9 cellular contexts compared by ENCODE assay signal in genomic region chr18:58213445-58213844, GRCh38.
DNase-seq lines count a peak whose midpoint lies in the region; ATAC-seq, FAIRE-seq and TF ChIP-seq lines count a peak whose summit lies in the region.
"Had no signal": no experiment of that assay in that cellular context is flagged by ENCODE, and none has a peak within 500 bp of the region (broad histone marks: within the 10 kb centered on the region; RNA-seq: fewer than 3 reads in every experiment).

No MANE protein-coding gene starts in this region.

- H3K79me2 ChIP-seq in keratinocyte (ENCODE audit: control insufficient read depth, insufficient read depth, low read length) = peaks cover 42% of the 10 kb centered on the region

- no peak for TF ChIP-seq CTCF in keratinocyte (optimal IDR thresholded peaks at IDR 0.05 in 1 of 3, IDR thresholded peaks at IDR 0.05 in 1 of 3, conservative IDR thresholded peaks at IDR 0.05 in 1 of 3; ENCODE audit: extremely low read depth in 1 of 3, insufficient read depth in 2 of 3, low read length in 3 of 3)

- H2AFZ ChIP-seq in keratinocyte (ENCODE audit: control insufficient read depth, low read length) = no peak overlapping the region

- no peaks in the 10 kb centered on the region for H4K20me1 ChIP-seq in keratinocyte (ENCODE audit: control insufficient read depth, extremely low read depth, insufficient read depth, low read length)

- dilution Hi-C loops in keratinocyte (cut with MboI; ENCODE audit: extremely low pct_ligation_motif_present, low sequenced_read_pairs) = no loop called here

- H3K4me2 ChIP-seq in keratinocyte (ENCODE audit: control insufficient read depth, extremely low read depth, insufficient read depth, low read depth, low read length) = peak overlapping the region; percentile 76

- H3K27ac ChIP-seq in keratinocyte (ENCODE audit: control insufficient read depth, insufficient read depth, low read length) = peak overlapping the region; percentile 73

- DNase-seq in AG08396 (ENCODE audit: low spot score) (peak; percentile 72), keratinocyte (ENCODE audit: low read depth, low spot score) (no peak), DMS153 treated with DMSO at 0.1 percent for 48 hours (lab: John Stamatoyannopoulos, UW; ENCODE audit: unreplicated experiment) (no peak), left ventricle myocardium superior (no peak), MG63 (no peak)
- peak; percentile 31 for DNase-seq in Jurkat, Clone E6-1 (ENCODE audit: low read depth, low spot score)
- no peak for DNase-seq in activated T-helper 2 cell treated with anti-CD3 and anti-CD28 coated beads, Interferon-gamma antibody, Interleukin-2, Interleukin-4, amounts not matched to agents 10 μg/mL and 5 μg/mL and 100 μg/mL, durations not matched to agents 14 hours and 24 hours and 36 hours (ENCODE audit: low spot score)
- DNase-seq: stimulated activated naive CD4-positive, alpha-beta T cell treated with Interleukin-2 at 50 U/mL for 16 hours had no signal

- no peaks in the 10 kb centered on the region for H3K36me3 ChIP-seq in keratinocyte (ENCODE audit: control insufficient read depth in 2 of 2, extremely low read depth in 1 of 2, insufficient read depth in 2 of 2, low read length in 2 of 2)
- no peaks in the 10 kb centered on the region for H3K36me3 ChIP-seq in MG63

- no peak overlapping the region for H3K4me3 ChIP-seq in Jurkat, Clone E6-1 (ENCODE audit: low read length)
- H3K4me3 ChIP-seq in keratinocyte (ENCODE audit: control insufficient read depth in 2 of 3, extremely low read depth in 1 of 3, insufficient read depth in 2 of 3, low read depth in 1 of 3, low read length in 3 of 3) = peak overlapping the region in 2 of 3 experiments; percentile 29 to 30
- H3K4me3 ChIP-seq in MG63 = no peak overlapping the region

- H3K27ac Mint-ChIP-seq in activated T-helper 17 cell treated with anti-CD3 and anti-CD28 coated beads, Interleukin-2, amount 50 U/mL, for 72 hours = no peak overlapping the region
- H3K27ac Mint-ChIP-seq in activated T-helper 2 cell treated with anti-CD3 and anti-CD28 coated beads, Interferon-gamma antibody, Interleukin-2, Interleukin-4, amounts not matched to agents 10 μg/mL and 5 μg/mL and 100 μg/mL, durations not matched to agents 14 hours and 24 hours and 36 hours = no peak overlapping the region

- H3K27me3 ChIP-seq in keratinocyte (ENCODE audit: control insufficient read depth, extremely low read depth, insufficient read depth, low read length) = no peaks in the 10 kb centered on the region
- H3K27me3 ChIP-seq in MG63 = no peaks in the 10 kb centered on the region

- peaks cover 5% of the 10 kb centered on the region for H3K4me1 Mint-ChIP-seq in activated T-helper 17 cell treated with anti-CD3 and anti-CD28 coated beads, Interleukin-2, amount 50 U/mL, for 72 hours
- peaks cover 12% of the 10 kb centered on the region for H3K4me1 Mint-ChIP-seq in activated T-helper 2 cell treated with anti-CD3 and anti-CD28 coated beads, Interferon-gamma antibody, Interleukin-2, Interleukin-4, amounts not matched to agents 10 μg/mL and 5 μg/mL and 100 μg/mL, durations not matched to agents 14 hours and 24 hours and 36 hours (ENCODE audit: low read depth)

- no peaks in the 10 kb centered on the region for H3K36me3 Mint-ChIP-seq in activated T-helper 17 cell treated with anti-CD3 and anti-CD28 coated beads, Interleukin-2, amount 50 U/mL, for 72 hours (ENCODE audit: low read depth)
- no peaks in the 10 kb centered on the region for H3K36me3 Mint-ChIP-seq in activated T-helper 2 cell treated with anti-CD3 and anti-CD28 coated beads, Interferon-gamma antibody, Interleukin-2, Interleukin-4, amounts not matched to agents 10 μg/mL and 5 μg/mL and 100 μg/mL, durations not matched to agents 14 hours and 24 hours and 36 hours (ENCODE audit: low read depth)

- intact Hi-C loops in activated T-helper 2 cell treated with anti-CD3 and anti-CD28 coated beads, Interferon-gamma antibody, Interleukin-2, Interleukin-4, amounts not matched to agents 10 μg/mL and 5 μg/mL and 100 μg/mL, durations not matched to agents 14 hours and 24 hours and 36 hours (cut with micrococcal nuclease) = no loop called here
- intact Hi-C loops in left ventricle myocardium superior (cut with micrococcal nuclease) = no loop called here

- H3K27me3 Mint-ChIP-seq in activated T-helper 17 cell treated with anti-CD3 and anti-CD28 coated beads, Interleukin-2, amount 50 U/mL, for 72 hours = peaks cover 15% of the 10 kb centered on the region
- H3K27me3 Mint-ChIP-seq in activated T-helper 2 cell treated with anti-CD3 and anti-CD28 coated beads, Interferon-gamma antibody, Interleukin-2, Interleukin-4, amounts not matched to agents 10 μg/mL and 5 μg/mL and 100 μg/mL, durations not matched to agents 14 hours and 24 hours and 36 hours (ENCODE audit: low read depth) = peaks cover 29% of the 10 kb centered on the region

- H3K4me3 Mint-ChIP-seq in activated T-helper 17 cell treated with anti-CD3 and anti-CD28 coated beads, Interleukin-2, amount 50 U/mL, for 72 hours = no peak overlapping the region
- no peak overlapping the region for H3K4me3 Mint-ChIP-seq in activated T-helper 2 cell treated with anti-CD3 and anti-CD28 coated beads, Interferon-gamma antibody, Interleukin-2, Interleukin-4, amounts not matched to agents 10 μg/mL and 5 μg/mL and 100 μg/mL, durations not matched to agents 14 hours and 24 hours and 36 hours (ENCODE audit: low read depth)

- peak; percentile 95 for FAIRE-seq in keratinocyte (lab: Jason Lieb, UNC)

- no peaks in the 10 kb centered on the region for H3K9me1 ChIP-seq in keratinocyte (ENCODE audit: control insufficient read depth, extremely low read depth, insufficient read depth, low read length)

- H3K9ac ChIP-seq in keratinocyte (ENCODE audit: control insufficient read depth, extremely low read depth, insufficient read depth, low read length) = peak overlapping the region; percentile 47

- H3K9me3 Mint-ChIP-seq in activated T-helper 17 cell treated with anti-CD3 and anti-CD28 coated beads, Interleukin-2, amount 50 U/mL, for 72 hours = no peaks in the 10 kb centered on the region
- H3K9me3 Mint-ChIP-seq in activated T-helper 2 cell treated with anti-CD3 and anti-CD28 coated beads, Interferon-gamma antibody, Interleukin-2, Interleukin-4, amounts not matched to agents 10 μg/mL and 5 μg/mL and 100 μg/mL, durations not matched to agents 14 hours and 24 hours and 36 hours = no peaks in the 10 kb centered on the region

- H3K4me1 ChIP-seq in keratinocyte (ENCODE audit: control insufficient read depth, extremely low read depth, insufficient read depth, low read length) = peaks cover 72% of the 10 kb centered on the region

- H3K9me3 ChIP-seq in keratinocyte (ENCODE audit: control insufficient read depth, low read depth, low read length) (no peaks in the 10 kb centered on the region), MG63 (no peaks in the 10 kb centered on the region)

- peak; percentile 42 for ATAC-seq in activated T-helper 17 cell treated with anti-CD3 and anti-CD28 coated beads, Interleukin-2, amount 50 U/mL, for 72 hours (replicated peaks)
- ATAC-seq in left ventricle myocardium superior = no peak

Comparison
In these comparisons a context has a peak if more than half of its experiments do, and no peak if none do; other contexts are left out.
1. DNase-seq: peak in AG08396 (single experiment) and Jurkat, Clone E6-1 (single experiment); none in keratinocyte (single experiment), DMS153 treated with DMSO at 0.1 percent for 48 hours (single experiment), activated T-helper 2 cell treated with anti-CD3 and anti-CD28 coated beads, Interferon-gamma antibody, Interleukin-2, Interleukin-4, amounts not matched to agents 10 μg/mL and 5 μg/mL and 100 μg/mL, durations not matched to agents 14 hours and 24 hours and 36 hours (single experiment), left ventricle myocardium superior (single experiment) and MG63 (single experiment).
2. H3K4me3 ChIP-seq: peak in keratinocyte (2 of 3); none in Jurkat, Clone E6-1 (single experiment) and MG63 (single experiment).